10 cellular contexts compared by ENCODE assay signal in the genomic region with DNA sequence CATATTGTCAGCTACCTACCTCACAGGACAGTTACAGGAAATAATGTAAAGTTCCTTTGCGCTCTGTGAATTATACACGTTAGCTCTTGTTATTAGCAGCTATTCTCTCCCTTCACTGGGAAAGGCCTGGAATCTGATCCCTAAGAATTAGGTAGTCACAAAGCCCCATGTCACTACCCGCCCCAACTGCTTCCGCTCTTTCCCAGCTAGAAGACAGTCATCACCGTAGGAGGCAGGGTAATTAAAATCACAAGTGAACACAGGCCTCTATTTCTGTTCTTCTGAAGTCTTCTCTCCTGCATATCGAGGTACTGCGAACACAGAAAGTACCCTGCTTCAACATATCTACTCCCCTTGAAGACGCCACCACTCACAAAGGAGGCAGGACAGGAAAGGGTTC. TPM values are rescaled to one million over a fixed set of nuclear protein-coding genes. Genes with fewer than 3 reads are reported as not detected.
DNase-seq lines count a peak whose midpoint lies in the region; ATAC-seq and TF ChIP-seq lines count a peak whose summit lies in the region.
"Had no signal": no experiment of that assay in that cellular context is flagged by ENCODE, and none has a peak within 500 bp of the region (broad histone marks: within the 10 kb centered on the region; RNA-seq: fewer than 3 reads in every experiment).

No MANE protein-coding gene starts in this region.

- intact Hi-C loops in activated CD4-positive, alpha-beta T cell treated with anti-CD3 and anti-CD28 coated beads for 36 hours (cut with DNase I, micrococcal nuclease) = loop anchor here (5.0 to 10.0 kb wide), 4 partner anchors 53 to 1574 kb away; partner anchors contain the start of genes EML3 (in 1 of the 2) and ROM1 (in 1 of the 2)
- intact Hi-C loops in lower lobe of right lung (cut with DNase I) = no loop called here

- no peak overlapping the region for H3K4me3 Mint-ChIP-seq in activated CD4-positive, alpha-beta T cell treated with anti-CD3 and anti-CD28 coated beads for 36 hours
- H3K4me3 Mint-ChIP-seq in WTC11 = peak overlapping the region; percentile 49; the same call in 1 of the 2 replicates

- H3K9me3 Mint-ChIP-seq in activated CD4-positive, alpha-beta T cell treated with anti-CD3 and anti-CD28 coated beads for 36 hours (ENCODE audit: low read depth) = no peaks in the 10 kb centered on the region
- H3K9me3 Mint-ChIP-seq in WTC11 = no peaks in the 10 kb centered on the region

- DNase-seq in activated CD4-positive, alpha-beta T cell treated with anti-CD3 and anti-CD28 coated beads for 36 hours = no peak
- DNase-seq in activated CD4-positive, alpha-beta T cell treated with anti-CD3 and anti-CD28 coated beads, Interleukin-2, amount 50 U/mL, for 1 hour = no peak
- DNase-seq in WTC11 (ENCODE audit: low spot score) (no peak), lower lobe of right lung (no peak), cerebellar nuclear complex (lab: John Stamatoyannopoulos, UW) (no peak)
- DNase-seq: NCI-H226 had no signal

- ATAC-seq in activated CD4-positive, alpha-beta T cell treated with anti-CD3 and anti-CD28 coated beads for 36 hours = no peak
- ATAC-seq in WTC11 = no peak
- no peak for ATAC-seq in lower lobe of right lung
- no peak for ATAC-seq in GM21526 (IDR thresholded peaks at IDR 0.05; ENCODE audit: low FRiP score, unreplicated experiment)
- ATAC-seq in HG02759 (IDR thresholded peaks at IDR 0.05; ENCODE audit: unreplicated experiment) = no peak
- ATAC-seq: A549 had no signal

- POLR2A ChIA-PET in activated CD4-positive, alpha-beta T cell treated with anti-CD3 and anti-CD28 coated beads for 36 hours (lab: Charles Lee) = interaction anchor here (0.6 to 1.0 kb wide), 6 partner anchors 9 to 1569 kb away, joined by 3 to 6 read pairs (median 4); no protein-coding TSS in a partner anchor
- POLR2A ChIA-PET in WTC11 (lab: Charles Lee) = interaction anchor here (0.9 to 3.3 kb wide), 2 partner anchors 15 to 17 kb away, joined by 3 to 13 read pairs; no protein-coding TSS in a partner anchor

- peaks cover 50% of the 10 kb centered on the region for H3K36me3 ChIP-seq in lower lobe of right lung
- H3K36me3 ChIP-seq in subcutaneous abdominal adipose tissue (ENCODE audit: control insufficient read depth in 5 of 5, insufficient read depth in 5 of 5, low read length in 5 of 5) = peaks cover 4 to 41% (median 26%) of the 10 kb centered on the region in 5 donors

- H3K27me3 Mint-ChIP-seq in activated CD4-positive, alpha-beta T cell treated with anti-CD3 and anti-CD28 coated beads for 36 hours = no peaks in the 10 kb centered on the region
- H3K27me3 Mint-ChIP-seq in WTC11 (ENCODE audit: low read depth) = no peaks in the 10 kb centered on the region

- H3K9me3 ChIP-seq in lower lobe of right lung (no peaks in the 10 kb centered on the region), subcutaneous abdominal adipose tissue (ENCODE audit: control insufficient read depth in 5 of 5, low read length in 5 of 5) (no peaks in the 10 kb centered on the region)
- H3K9me3 ChIP-seq: A549 had no signal

- H3K9ac ChIP-seq in subcutaneous abdominal adipose tissue (ENCODE audit: low read length in 5 of 5) = no peak overlapping the region

- H3K27ac Mint-ChIP-seq in activated CD4-positive, alpha-beta T cell treated with anti-CD3 and anti-CD28 coated beads for 36 hours = peak overlapping the region; percentile 85
- peak overlapping the region; percentile 96 for H3K27ac Mint-ChIP-seq in WTC11

- H3K4me1 ChIP-seq in lower lobe of right lung = peaks cover 59% of the 10 kb centered on the region
- H3K4me1 ChIP-seq in subcutaneous abdominal adipose tissue (ENCODE audit: control insufficient read depth in 5 of 5, insufficient read depth in 5 of 5, low read length in 5 of 5) = peaks cover 25 to 50% (median 46%) of the 10 kb centered on the region in 5 donors

- H3K36me3 Mint-ChIP-seq in activated CD4-positive, alpha-beta T cell treated with anti-CD3 and anti-CD28 coated beads for 36 hours (ENCODE audit: low read depth) = peaks cover 54% of the 10 kb centered on the region
- peaks cover 52% of the 10 kb centered on the region for H3K36me3 Mint-ChIP-seq in WTC11

- peaks cover 82% of the 10 kb centered on the region for H3K4me1 Mint-ChIP-seq in activated CD4-positive, alpha-beta T cell treated with anti-CD3 and anti-CD28 coated beads for 36 hours
- peaks cover 80% of the 10 kb centered on the region for H3K4me1 Mint-ChIP-seq in WTC11

- CTCF ChIA-PET in activated CD4-positive, alpha-beta T cell treated with anti-CD3 and anti-CD28 coated beads for 36 hours (lab: Charles Lee) = interaction anchor here (0.6 to 5.2 kb wide), 9 partner anchors 8 to 136 kb away, joined by 3 to 56 read pairs (median 4); partner anchors contain the start of gene EEF1G
- CTCF ChIA-PET in WTC11 (lab: Charles Lee) = interaction anchor here (3.6 to 11.8 kb wide), 2 partner anchors 14 to 134 kb away, joined by 106 to 311 read pairs; partner anchors contain the start of gene AHNAK

- no peak overlapping the region for H3K4me3 ChIP-seq in lower lobe of right lung
- no peak overlapping the region for H3K4me3 ChIP-seq in subcutaneous abdominal adipose tissue (ENCODE audit: low read depth in 1 of 5, low read length in 5 of 5)
- H3K4me3 ChIP-seq: A549 had no signal

- H3K27me3 ChIP-seq in lower lobe of right lung (ENCODE audit: low read depth) (no peaks in the 10 kb centered on the region), subcutaneous abdominal adipose tissue (ENCODE audit: control insufficient read depth in 5 of 5, insufficient read depth in 4 of 5, low read length in 5 of 5) (no peaks in the 10 kb centered on the region)

- no peak for TF ChIP-seq CTCF in WTC11 (IDR thresholded peaks at IDR 0.05)
- TF ChIP-seq CTCF in lower lobe of right lung (IDR thresholded peaks at IDR 0.05) = no peak

- H3K27ac ChIP-seq in lower lobe of right lung = peak overlapping the region; percentile 76
- H3K27ac ChIP-seq in subcutaneous abdominal adipose tissue (ENCODE audit: low read depth, low read length) = peak overlapping the region; percentile 85

TF ChIP-seq in WTC11, 78 proteins besides CTCF, POLR2A, EP300 and RAD21 (continues in another document):
- TF ChIP-seq, protein P1, sequence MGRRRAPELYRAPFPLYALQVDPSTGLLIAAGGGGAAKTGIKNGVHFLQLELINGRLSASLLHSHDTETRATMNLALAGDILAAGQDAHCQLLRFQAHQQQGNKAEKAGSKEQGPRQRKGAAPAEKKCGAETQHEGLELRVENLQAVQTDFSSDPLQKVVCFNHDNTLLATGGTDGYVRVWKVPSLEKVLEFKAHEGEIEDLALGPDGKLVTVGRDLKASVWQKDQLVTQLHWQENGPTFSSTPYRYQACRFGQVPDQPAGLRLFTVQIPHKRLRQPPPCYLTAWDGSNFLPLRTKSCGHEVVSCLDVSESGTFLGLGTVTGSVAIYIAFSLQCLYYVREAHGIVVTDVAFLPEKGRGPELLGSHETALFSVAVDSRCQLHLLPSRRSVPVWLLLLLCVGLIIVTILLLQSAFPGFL (CRISPR knock-in tag; IDR thresholded peaks at IDR 0.05; ENCODE audit: borderline replicate concordance) = no peak
- TF ChIP-seq JAZF1 (CRISPR knock-in tag; IDR thresholded peaks at IDR 0.05) (no peak), NFE2L1 (CRISPR knock-in tag; IDR thresholded peaks at IDR 0.05) (no peak), ZBTB21 (CRISPR knock-in tag; IDR thresholded peaks at IDR 0.05; ENCODE audit: borderline replicate concordance) (no peak), FOXP1 (CRISPR knock-in tag; IDR thresholded peaks at IDR 0.05; ENCODE audit: borderline replicate concordance) (no peak), ZNF416 (CRISPR knock-in tag; IDR thresholded peaks at IDR 0.05) (no peak)
- TF ChIP-seq, protein P2, sequence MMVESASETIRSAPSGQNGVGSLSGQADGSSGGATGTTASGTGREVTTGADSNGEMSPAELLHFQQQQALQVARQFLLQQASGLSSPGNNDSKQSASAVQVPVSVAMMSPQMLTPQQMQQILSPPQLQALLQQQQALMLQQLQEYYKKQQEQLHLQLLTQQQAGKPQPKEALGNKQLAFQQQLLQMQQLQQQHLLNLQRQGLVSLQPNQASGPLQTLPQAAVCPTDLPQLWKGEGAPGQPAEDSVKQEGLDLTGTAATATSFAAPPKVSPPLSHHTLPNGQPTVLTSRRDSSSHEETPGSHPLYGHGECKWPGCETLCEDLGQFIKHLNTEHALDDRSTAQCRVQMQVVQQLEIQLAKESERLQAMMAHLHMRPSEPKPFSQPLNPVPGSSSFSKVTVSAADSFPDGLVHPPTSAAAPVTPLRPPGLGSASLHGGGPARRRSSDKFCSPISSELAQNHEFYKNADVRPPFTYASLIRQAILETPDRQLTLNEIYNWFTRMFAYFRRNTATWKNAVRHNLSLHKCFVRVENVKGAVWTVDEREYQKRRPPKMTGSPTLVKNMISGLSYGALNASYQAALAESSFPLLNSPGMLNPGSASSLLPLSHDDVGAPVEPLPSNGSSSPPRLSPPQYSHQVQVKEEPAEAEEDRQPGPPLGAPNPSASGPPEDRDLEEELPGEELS (CRISPR knock-in tag; IDR thresholded peaks at IDR 0.05) = no peak

RNA-seq across cellular contexts. Expression of gene AHNAK, which starts 12.6 kb away (rescaled TPM):
- total RNA-seq in activated CD4-positive, alpha-beta T cell treated with anti-CD3 and anti-CD28 coated beads for 36 hours = 10 to 100 TPM; 47.3 to 54.7 TPM
- total RNA-seq in WTC11 (2021) (10.9 to 21.0 TPM (median 11.5 TPM) in 3 replicates), lower lobe of right lung (809 TPM)

RNA-seq across cellular contexts. Expression of gene EEF1G, which starts 14.5 kb away (rescaled TPM):
- total RNA-seq in activated CD4-positive, alpha-beta T cell treated with anti-CD3 and anti-CD28 coated beads for 36 hours = 1,000 to 10,000 TPM; 1,986 to 2,351 TPM
- total RNA-seq in WTC11 (2021) (1,667 to 1,857 TPM (median 1,846 TPM) in 3 replicates), lower lobe of right lung (899 TPM)

RNA-seq across cellular contexts. Expression of gene TUT1, which starts 32.1 kb away (rescaled TPM):
- 10 to 100 TPM; 32.5 to 36.0 TPM for total RNA-seq in activated CD4-positive, alpha-beta T cell treated with anti-CD3 and anti-CD28 coated beads for 36 hours
- total RNA-seq in WTC11 (2021) (35.3 to 40.0 TPM (median 37.3 TPM) in 3 replicates), lower lobe of right lung (15.8 TPM)

RNA-seq across cellular contexts. Expression of gene MTA2, which starts 42.5 kb away (rescaled TPM):
- total RNA-seq in activated CD4-positive, alpha-beta T cell treated with anti-CD3 and anti-CD28 coated beads for 36 hours = 100 to 1,000 TPM; 159 to 179 TPM
- total RNA-seq in WTC11 (2021) (101 to 115 TPM (median 103 TPM) in 3 replicates), lower lobe of right lung (68.4 TPM)

RNA-seq across cellular contexts. Expression of gene EML3, which starts 53.4 kb away (rescaled TPM):
- total RNA-seq in activated CD4-positive, alpha-beta T cell treated with anti-CD3 and anti-CD28 coated beads for 36 hours = 100 to 1,000 TPM; 101 to 112 TPM
- total RNA-seq in WTC11 (2021) = 45.5 to 54.7 TPM (median 51.1 TPM) in 3 replicates
- total RNA-seq in lower lobe of right lung = 69.3 TPM

Comparison
In these comparisons a context has a peak if more than half of its experiments do, and no peak if none do; other contexts are left out.
1. RNA of gene AHNAK, which starts 12.6 kb away (total RNA-seq): 809 TPM in lower lobe of right lung (single experiment); 47.3 to 54.7 TPM in activated CD4-positive, alpha-beta T cell treated with anti-CD3 and anti-CD28 coated beads for 36 hours and 10.9 to 21.0 TPM in WTC11; every median in the first group is over 10 times any median in the second.